Comparison of ENCODE assay signal across 2 cellular contexts in the genomic region with DNA sequence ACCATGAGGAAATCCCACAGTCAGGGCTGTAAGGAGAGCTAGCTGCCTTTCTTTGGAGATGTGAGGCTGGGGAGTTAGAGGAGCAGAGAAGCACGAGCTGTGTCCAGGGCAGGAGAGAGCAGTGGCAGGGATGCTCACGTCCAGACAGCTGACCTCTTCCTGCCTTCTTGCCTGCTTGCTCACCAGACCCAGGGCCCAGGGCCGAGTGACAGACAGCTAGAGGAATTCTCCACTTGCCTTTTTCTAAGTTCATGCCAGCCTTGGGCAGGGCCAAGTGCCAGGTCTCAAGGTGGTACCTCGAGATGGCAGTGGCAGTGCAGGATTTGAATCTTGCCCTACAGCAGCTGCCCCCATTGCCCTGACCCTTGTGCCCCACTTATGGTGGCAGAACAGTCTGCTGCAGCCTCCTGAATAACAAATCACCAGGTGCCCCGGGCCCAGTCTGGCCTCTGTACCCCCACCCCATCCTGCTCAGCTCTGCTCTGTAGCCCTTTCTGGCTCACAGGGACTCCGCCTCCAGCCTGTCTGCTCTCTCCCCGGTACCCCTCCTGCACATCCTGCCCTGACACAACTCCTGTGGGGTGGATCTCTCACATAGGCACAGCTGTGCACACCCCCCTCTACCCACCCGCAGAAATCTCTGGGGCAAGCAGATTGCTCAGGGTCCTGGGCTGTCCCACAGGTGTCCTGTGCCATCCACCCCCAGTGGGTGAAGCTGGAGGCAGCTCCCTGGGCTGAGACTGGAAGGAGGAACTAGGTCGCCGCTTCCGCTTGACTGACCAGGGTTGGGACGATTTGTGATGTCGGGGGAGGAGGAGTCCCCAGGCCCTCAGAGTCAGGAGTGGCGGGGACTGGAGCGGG.
TF ChIP-seq lines count a peak whose summit lies in the region.

No MANE protein-coding gene starts in this region.

TF ChIP-seq in A549, 52 proteins besides CTCF, POLR2A, EP300 and RAD21:
- TF ChIP-seq BHLHE40 (IDR thresholded peaks at IDR 0.05; ENCODE audit: low read depth, low read length) (no peak), KDM1A (IDR thresholded peaks at IDR 0.05; ENCODE audit: low read depth) (no peak), ZC3H11A (IDR thresholded peaks at IDR 0.05) (no peak), RARB (CRISPR knock-in tag; IDR thresholded peaks at IDR 0.05) (no peak), JUN (IDR thresholded peaks at IDR 0.05) (no peak), RNF2 (IDR thresholded peaks at IDR 0.05; ENCODE audit: borderline replicate concordance, low read depth) (no peak), ZSCAN20 (CRISPR knock-in tag; IDR thresholded peaks at IDR 0.05) (no peak), FOSB (CRISPR knock-in tag; IDR thresholded peaks at IDR 0.05) (no peak), HOXB5 (CRISPR knock-in tag; IDR thresholded peaks at IDR 0.05) (no peak), HOXB13 (CRISPR knock-in tag; IDR thresholded peaks at IDR 0.05; ENCODE audit: low read depth) (no peak), NR3C1 (IDR thresholded peaks at IDR 0.05) (no peak), RFX5 (IDR thresholded peaks at IDR 0.05) (no peak), EHF (CRISPR knock-in tag; IDR thresholded peaks at IDR 0.05) (no peak), HOXA7 (CRISPR knock-in tag; IDR thresholded peaks at IDR 0.05) (no peak)
- TF ChIP-seq, protein P1, sequence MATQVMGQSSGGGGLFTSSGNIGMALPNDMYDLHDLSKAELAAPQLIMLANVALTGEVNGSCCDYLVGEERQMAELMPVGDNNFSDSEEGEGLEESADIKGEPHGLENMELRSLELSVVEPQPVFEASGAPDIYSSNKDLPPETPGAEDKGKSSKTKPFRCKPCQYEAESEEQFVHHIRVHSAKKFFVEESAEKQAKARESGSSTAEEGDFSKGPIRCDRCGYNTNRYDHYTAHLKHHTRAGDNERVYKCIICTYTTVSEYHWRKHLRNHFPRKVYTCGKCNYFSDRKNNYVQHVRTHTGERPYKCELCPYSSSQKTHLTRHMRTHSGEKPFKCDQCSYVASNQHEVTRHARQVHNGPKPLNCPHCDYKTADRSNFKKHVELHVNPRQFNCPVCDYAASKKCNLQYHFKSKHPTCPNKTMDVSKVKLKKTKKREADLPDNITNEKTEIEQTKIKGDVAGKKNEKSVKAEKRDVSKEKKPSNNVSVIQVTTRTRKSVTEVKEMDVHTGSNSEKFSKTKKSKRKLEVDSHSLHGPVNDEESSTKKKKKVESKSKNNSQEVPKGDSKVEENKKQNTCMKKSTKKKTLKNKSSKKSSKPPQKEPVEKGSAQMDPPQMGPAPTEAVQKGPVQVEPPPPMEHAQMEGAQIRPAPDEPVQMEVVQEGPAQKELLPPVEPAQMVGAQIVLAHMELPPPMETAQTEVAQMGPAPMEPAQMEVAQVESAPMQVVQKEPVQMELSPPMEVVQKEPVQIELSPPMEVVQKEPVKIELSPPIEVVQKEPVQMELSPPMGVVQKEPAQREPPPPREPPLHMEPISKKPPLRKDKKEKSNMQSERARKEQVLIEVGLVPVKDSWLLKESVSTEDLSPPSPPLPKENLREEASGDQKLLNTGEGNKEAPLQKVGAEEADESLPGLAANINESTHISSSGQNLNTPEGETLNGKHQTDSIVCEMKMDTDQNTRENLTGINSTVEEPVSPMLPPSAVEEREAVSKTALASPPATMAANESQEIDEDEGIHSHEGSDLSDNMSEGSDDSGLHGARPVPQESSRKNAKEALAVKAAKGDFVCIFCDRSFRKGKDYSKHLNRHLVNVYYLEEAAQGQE (IDR thresholded peaks at IDR 0.05): no peak
- TF ChIP-seq, protein P2, sequence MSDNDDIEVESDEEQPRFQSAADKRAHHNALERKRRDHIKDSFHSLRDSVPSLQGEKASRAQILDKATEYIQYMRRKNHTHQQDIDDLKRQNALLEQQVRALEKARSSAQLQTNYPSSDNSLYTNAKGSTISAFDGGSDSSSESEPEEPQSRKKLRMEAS (IDR thresholded peaks at IDR 0.05): no peak

TF ChIP-seq in SK-N-SH, 30 proteins besides CTCF, POLR2A, EP300 and RAD21:
- TF ChIP-seq, protein P3, sequence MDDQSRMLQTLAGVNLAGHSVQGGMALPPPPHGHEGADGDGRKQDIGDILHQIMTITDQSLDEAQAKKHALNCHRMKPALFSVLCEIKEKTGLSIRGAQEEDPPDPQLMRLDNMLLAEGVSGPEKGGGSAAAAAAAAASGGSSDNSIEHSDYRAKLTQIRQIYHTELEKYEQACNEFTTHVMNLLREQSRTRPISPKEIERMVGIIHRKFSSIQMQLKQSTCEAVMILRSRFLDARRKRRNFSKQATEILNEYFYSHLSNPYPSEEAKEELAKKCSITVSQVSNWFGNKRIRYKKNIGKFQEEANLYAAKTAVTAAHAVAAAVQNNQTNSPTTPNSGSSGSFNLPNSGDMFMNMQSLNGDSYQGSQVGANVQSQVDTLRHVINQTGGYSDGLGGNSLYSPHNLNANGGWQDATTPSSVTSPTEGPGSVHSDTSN (IDR thresholded peaks at IDR 0.05): peak; percentile 75
- TF ChIP-seq TCF12 (IDR thresholded peaks at IDR 0.05) (peak; percentile 41; the same call in 1 of the 2 replicates), YY1 (IDR thresholded peaks at IDR 0.05; ENCODE audit: low read depth) (no peak), NFIC (IDR thresholded peaks at IDR 0.05; ENCODE audit: borderline replicate concordance) (peak; percentile 70)
- TF ChIP-seq, protein P2 (IDR thresholded peaks at IDR 0.05; ENCODE audit: low read depth): no peak
